ENCODE assay signal across 11 cellular contexts in the genomic region with DNA sequence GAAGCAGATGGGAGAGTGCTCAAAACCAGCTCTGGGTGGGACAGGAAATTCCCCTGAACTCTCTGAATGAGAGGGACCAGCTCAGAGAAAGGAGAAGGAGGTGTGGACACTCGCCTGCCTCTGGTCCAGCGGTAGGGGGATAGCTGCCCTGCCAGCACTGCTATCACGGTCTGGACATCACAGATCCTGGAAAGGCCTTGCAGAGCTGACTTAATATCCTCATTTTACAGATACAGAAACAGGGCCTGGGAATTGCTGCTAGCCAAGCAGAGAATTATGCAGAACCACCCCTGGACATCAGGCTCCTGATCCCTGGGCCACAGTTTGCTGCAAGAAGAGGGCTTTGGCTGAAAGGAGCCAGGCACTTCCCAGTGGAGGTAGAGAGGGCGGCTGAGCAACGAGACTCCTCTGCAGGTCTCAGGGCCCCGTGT. TPM values are rescaled to one million over a fixed set of nuclear protein-coding genes. Genes with fewer than 3 reads are reported as not detected.
A peak's percentile ranks its signal among the peaks of the same experiment; 100 is the strongest.
DNase-seq lines count a peak whose midpoint lies in the region; ATAC-seq, FAIRE-seq and TF ChIP-seq lines count a peak whose summit lies in the region.
"Had no signal": no experiment of that assay in that cellular context is flagged by ENCODE, and none has a peak within 500 bp of the region (broad histone marks: within the 10 kb centered on the region; RNA-seq: fewer than 3 reads in every experiment).

No MANE protein-coding gene starts in this region.

- H3K36me3 ChIP-seq in gastroesophageal sphincter = no peaks in the 10 kb centered on the region

- WGBS in gastroesophageal sphincter (ENCODE audit: low coverage in 1 of 2), 2 donors = 10 to 56% methylated on average over 3 to 5 of the region's 6 CpGs

- peaks cover 78% of the 10 kb centered on the region for H3K4me1 Mint-ChIP-seq in T-helper 1 cell treated with Interleukin-12 subunit alpha and Interleukin-12 subunit beta and Interleukin-4 antibody, amounts not matched to agents 30 μg/mL and 1 μg/mL, for 36 hours (ENCODE audit: low read depth)
- H3K4me1 Mint-ChIP-seq in activated CD4-positive, alpha-beta memory T cell treated with anti-CD3 and anti-CD28 coated beads for 36 hours (ENCODE audit: low read depth) = peaks cover 59% of the 10 kb centered on the region
- H3K4me1 Mint-ChIP-seq in stimulated activated naive B cell treated with anti-CD40 and anti-IgM and Interleukin-4, amounts not matched to agents 10 μg/mL and 1 μg/mL and 100 μg/mL, for 72 hours = peaks cover 55 to 92% of the 10 kb centered on the region in 2 donors

- H3K27ac Mint-ChIP-seq in T-helper 1 cell treated with Interleukin-12 subunit alpha and Interleukin-12 subunit beta and Interleukin-4 antibody, amounts not matched to agents 30 μg/mL and 1 μg/mL, for 36 hours = peak overlapping the region; percentile 80
- H3K27ac Mint-ChIP-seq in activated CD4-positive, alpha-beta memory T cell treated with anti-CD3 and anti-CD28 coated beads for 36 hours = peak overlapping the region; percentile 97
- peak overlapping the region; percentile 94 for H3K27ac Mint-ChIP-seq in stimulated activated naive B cell treated with anti-CD40 and anti-IgM and Interleukin-4, amounts not matched to agents 10 μg/mL and 1 μg/mL and 100 μg/mL, for 72 hours

- CTCF ChIA-PET in activated CD4-positive, alpha-beta memory T cell treated with anti-CD3 and anti-CD28 coated beads for 36 hours (lab: Charles Lee) = interaction anchor here (0.6 to 8.8 kb wide), 7 partner anchors 13 to 166 kb away, joined by 3 to 76 read pairs (median 5); no protein-coding TSS in a partner anchor
- CTCF ChIA-PET in HEK293T (lab: Yijun Ruan, JAX) = no interaction called here

- TF ChIP-seq POLR2A in gastroesophageal sphincter (IDR thresholded peaks at IDR 0.05) = no peak

- H3K36me3 Mint-ChIP-seq in T-helper 1 cell treated with Interleukin-12 subunit alpha and Interleukin-12 subunit beta and Interleukin-4 antibody, amounts not matched to agents 30 μg/mL and 1 μg/mL, for 36 hours (ENCODE audit: low read depth) = peaks cover 77% of the 10 kb centered on the region
- H3K36me3 Mint-ChIP-seq in activated CD4-positive, alpha-beta memory T cell treated with anti-CD3 and anti-CD28 coated beads for 36 hours = peaks cover 91% of the 10 kb centered on the region
- peaks cover 76 to 89% of the 10 kb centered on the region in 2 donors for H3K36me3 Mint-ChIP-seq in stimulated activated naive B cell treated with anti-CD40 and anti-IgM and Interleukin-4, amounts not matched to agents 10 μg/mL and 1 μg/mL and 100 μg/mL, for 72 hours

- H3K4me1 ChIP-seq in gastroesophageal sphincter = peaks cover 8 to 62% (median 31%) of the 10 kb centered on the region in 3 donors

- peak overlapping the region; percentile 87 for H3K4me3 Mint-ChIP-seq in T-helper 1 cell treated with Interleukin-12 subunit alpha and Interleukin-12 subunit beta and Interleukin-4 antibody, amounts not matched to agents 30 μg/mL and 1 μg/mL, for 36 hours
- peak overlapping the region; percentile 80 for H3K4me3 Mint-ChIP-seq in activated CD4-positive, alpha-beta memory T cell treated with anti-CD3 and anti-CD28 coated beads for 36 hours
- H3K4me3 Mint-ChIP-seq in stimulated activated naive B cell treated with anti-CD40 and anti-IgM and Interleukin-4, amounts not matched to agents 10 μg/mL and 1 μg/mL and 100 μg/mL, for 72 hours = peak overlapping the region; percentile 89 to 96

- POLR2A ChIA-PET in activated CD4-positive, alpha-beta memory T cell treated with anti-CD3 and anti-CD28 coated beads for 36 hours (lab: Charles Lee) = interaction anchor here (0.8 to 11.5 kb wide), 11 partner anchors 12 to 128 kb away, joined by 3 to 237 read pairs (median 9); partner anchors contain the start of genes FBXW2 and PSMD5
- POLR2A ChIA-PET in HEK293T (lab: Yijun Ruan, JAX) = no interaction called here

- intact Hi-C loops in activated CD4-positive, alpha-beta memory T cell treated with anti-CD3 and anti-CD28 coated beads for 36 hours (cut with micrococcal nuclease) = loop anchor here (1.0 to 10.0 kb wide), 2 partner anchors 10 to 433 kb away; no protein-coding TSS in a partner anchor

- FAIRE-seq in frontal cortex (lab: Jason Lieb, UNC) = no peak

- H3K9me3 ChIP-seq in gastroesophageal sphincter = no peaks in the 10 kb centered on the region

- no peaks in the 10 kb centered on the region for H3K27me3 Mint-ChIP-seq in T-helper 1 cell treated with Interleukin-12 subunit alpha and Interleukin-12 subunit beta and Interleukin-4 antibody, amounts not matched to agents 30 μg/mL and 1 μg/mL, for 36 hours (ENCODE audit: low read depth)
- no peaks in the 10 kb centered on the region for H3K27me3 Mint-ChIP-seq in activated CD4-positive, alpha-beta memory T cell treated with anti-CD3 and anti-CD28 coated beads for 36 hours
- no peaks in the 10 kb centered on the region for H3K27me3 Mint-ChIP-seq in stimulated activated naive B cell treated with anti-CD40 and anti-IgM and Interleukin-4, amounts not matched to agents 10 μg/mL and 1 μg/mL and 100 μg/mL, for 72 hours

- H3K27ac ChIP-seq in gastroesophageal sphincter = peak overlapping the region in 3 of 4 donors; percentile 70 to 83 (median 77)
- H3K27ac ChIP-seq: RWPE1 had no signal

- no peak overlapping the region for H3K4me3 ChIP-seq in gastroesophageal sphincter

- no peak for TF ChIP-seq CTCF in gastroesophageal sphincter (IDR thresholded peaks at IDR 0.05)

- no peak for ATAC-seq in gastroesophageal sphincter
- peak; percentile 6 to 16 for ATAC-seq in stimulated activated naive B cell treated with anti-CD40 and anti-IgM and Interleukin-4, amounts not matched to agents 10 μg/mL and 1 μg/mL and 100 μg/mL, for 72 hours (replicated peaks)

- TF ChIP-seq EP300 in gastroesophageal sphincter (IDR thresholded peaks at IDR 0.05) = no peak

- DNase-seq in T-helper 1 cell = no peak
- DNase-seq in activated CD4-positive, alpha-beta memory T cell treated with anti-CD3 and anti-CD28 coated beads for 36 hours = peak; percentile 57
- DNase-seq in stimulated activated naive B cell treated with anti-CD40 and anti-IgM and Interleukin-4, amounts not matched to agents 10 μg/mL and 1 μg/mL and 100 μg/mL, for 72 hours = no peak
- DNase-seq in frontal cortex (ENCODE audit: low spot score in 2 of 2) = no peak
- DNase-seq in HEK293T (ENCODE audit: extremely low spot score) = no peak
- no peak for DNase-seq in NCI-H1436 (lab: John Stamatoyannopoulos, UW)
- DNase-seq: erythroblast, trophoblast cell had no signal

- peaks cover 8% of the 10 kb centered on the region for H3K9me3 Mint-ChIP-seq in T-helper 1 cell treated with Interleukin-12 subunit alpha and Interleukin-12 subunit beta and Interleukin-4 antibody, amounts not matched to agents 30 μg/mL and 1 μg/mL, for 36 hours
- no peaks in the 10 kb centered on the region for H3K9me3 Mint-ChIP-seq in activated CD4-positive, alpha-beta memory T cell treated with anti-CD3 and anti-CD28 coated beads for 36 hours
- H3K9me3 Mint-ChIP-seq in stimulated activated naive B cell treated with anti-CD40 and anti-IgM and Interleukin-4, amounts not matched to agents 10 μg/mL and 1 μg/mL and 100 μg/mL, for 72 hours = peaks cover 0 to 2% of the 10 kb centered on the region in 2 donors

- H3K27me3 ChIP-seq in gastroesophageal sphincter = no peaks in the 10 kb centered on the region

TF ChIP-seq in HEK293T, 16 proteins besides CTCF, POLR2A, EP300 and RAD21:
- TF ChIP-seq L3MBTL2 (conservative IDR thresholded peaks at IDR 0.05) (no peak), ELF4 (IDR thresholded peaks at IDR 0.05) (no peak), ZNF384 (IDR thresholded peaks at IDR 0.05) (no peak), ARNT (IDR thresholded peaks at IDR 0.05) (no peak), PKNOX1 (IDR thresholded peaks at IDR 0.05) (no peak), FOXK2 (IDR thresholded peaks at IDR 0.05) (no peak), FOXM1 (IDR thresholded peaks at IDR 0.05; ENCODE audit: borderline replicate concordance) (no peak), SP1 (IDR thresholded peaks at IDR 0.05) (no peak), NFRKB (IDR thresholded peaks at IDR 0.05) (no peak), BHLHE40 (IDR thresholded peaks at IDR 0.05; ENCODE audit: borderline replicate concordance) (no peak), LEF1 (IDR thresholded peaks at IDR 0.05; ENCODE audit: borderline replicate concordance) (no peak), HDGF (IDR thresholded peaks at IDR 0.05; ENCODE audit: borderline replicate concordance) (no peak), CTBP1 (IDR thresholded peaks at IDR 0.05; ENCODE audit: borderline replicate concordance) (no peak), FOXA1 (IDR thresholded peaks at IDR 0.05) (no peak)

RNA-seq across cellular contexts. Expression of gene TRAF1, which starts 4.8 kb away (rescaled TPM):
- total RNA-seq in activated CD4-positive, alpha-beta memory T cell treated with anti-CD3 and anti-CD28 coated beads for 36 hours = 100 to 1,000 TPM; 124 TPM
- total RNA-seq in gastroesophageal sphincter (10 to 100 TPM in 1 of 4 donors, 1 to 10 TPM in 3; 1.2 to 14.3 (median 7.1) TPM), frontal cortex (1.6 TPM)

RNA-seq across cellular contexts. Expression of gene PHF19, which starts 44.8 kb away (rescaled TPM):
- total RNA-seq in activated CD4-positive, alpha-beta memory T cell treated with anti-CD3 and anti-CD28 coated beads for 36 hours = 100 to 1,000 TPM; 183 to 189 TPM
- 10 to 100 TPM; 27.0 to 82.5 (median 54.3) TPM for total RNA-seq in gastroesophageal sphincter
- 3.7 TPM for total RNA-seq in frontal cortex

Comparison
In these comparisons a context has a peak if more than half of its experiments do, and no peak if none do; other contexts are left out.
1. RNA of gene TRAF1, which starts 4.8 kb away (total RNA-seq): 124 TPM in activated CD4-positive, alpha-beta memory T cell treated with anti-CD3 and anti-CD28 coated beads for 36 hours; 1.2 to 14.3 TPM in gastroesophageal sphincter and 1.6 TPM in frontal cortex (single experiment); every median in the first group is over 4 times any median in the second.
2. Peak in every context shown above with its lines, with median percentiles within 50 percentile points of each other: H3K27ac Mint-ChIP-seq and H3K4me3 Mint-ChIP-seq.